Comparison of ENCODE assay signal across 8 cellular contexts in genomic region chr22:22342697-22343602, GRCh38.
DNase-seq lines count a peak whose midpoint lies in the region; ATAC-seq and TF ChIP-seq lines count a peak whose summit lies in the region.

No MANE protein-coding gene starts in this region.

- H3K27ac ChIP-seq in AG04450 (ENCODE audit: low read depth, low read length) (no peak overlapping the region), prostate gland (no peak overlapping the region)

- no peaks in the 10 kb centered on the region for H3K9me3 ChIP-seq in AG04450 (ENCODE audit: control insufficient read depth, insufficient read depth, low read length)
- no peaks in the 10 kb centered on the region for H3K9me3 ChIP-seq in prostate gland

- no peak for ATAC-seq in GM21737 (IDR thresholded peaks at IDR 0.05; ENCODE audit: unreplicated experiment)

- TF ChIP-seq POLR2A in prostate gland (IDR thresholded peaks at IDR 0.05), result no peak

- DNase-seq in AG04450 (ENCODE audit: low read depth, low spot score), result no peak
- DNase-seq in GM20000 (ENCODE audit: low spot score), result peak; percentile 69
- DNase-seq in NCI-H748 treated with DMSO at 0.1 percent for 48 hours (lab: John Stamatoyannopoulos, UW), result peak; percentile 0
- DNase-seq in activated T-cell treated with anti-CD3 and anti-CD28 coated beads for 48 hours (ENCODE audit: low read depth), result peak; percentile 55
- peak; percentile 3 for DNase-seq in fibroblast of peridontal ligament (ENCODE audit: extremely low read depth)
- DNase-seq in prostate gland (ENCODE audit: low spot score), result peak; percentile 23
- no peak for DNase-seq in GF-D8 (lab: John Stamatoyannopoulos, UW)

- peak; percentile 83 for TF ChIP-seq CTCF in AG04450 (IDR thresholded peaks at IDR 0.05; ENCODE audit: low read depth, low read length)
- peak; percentile 96 for TF ChIP-seq CTCF in GM20000 (IDR thresholded peaks at IDR 0.05; ENCODE audit: extremely low read depth, missing control alignments)
- TF ChIP-seq CTCF in prostate gland (IDR thresholded peaks at IDR 0.05), result peak; percentile 38 to 67 (median 48)

- intact Hi-C loops in prostate gland (cut with DNase I), result no loop called here

- CTCF ChIA-PET in AG04450 (lab: Charles Lee), result interaction anchor here (0.6 to 1.3 kb wide), 6 partner anchors 9 to 198 kb away, joined by 3 to 7 read pairs (median 3); no protein-coding TSS in a partner anchor

- no peak overlapping the region for H3K4me3 ChIP-seq in AG04450 (ENCODE audit: low read depth, low read length)
- no peak overlapping the region for H3K4me3 ChIP-seq in prostate gland

- H3K36me3 ChIP-seq in prostate gland, result no peaks in the 10 kb centered on the region

- H3K4me1 ChIP-seq in prostate gland (replicated peaks), result no peaks in the 10 kb centered on the region

- H3K27me3 ChIP-seq in AG04450 (ENCODE audit: control insufficient read depth, insufficient read depth, low read length), result peaks cover 7% of the 10 kb centered on the region
- H3K27me3 ChIP-seq in prostate gland (replicated peaks; ENCODE audit: insufficient read depth), result no peaks in the 10 kb centered on the region

- POLR2A ChIA-PET in AG04450 (lab: Yijun Ruan, JAX), result no interaction called here

- whole genome bisulfite sequencing in prostate gland, result 75% methylated on average over 7 of the region's 8 CpGs

Comparison
In these comparisons a context has a peak if more than half of its experiments do, and no peak if none do; other contexts are left out.
1. DNase-seq: peak in GM20000 (single experiment), NCI-H748 treated with DMSO at 0.1 percent for 48 hours (single experiment), activated T-cell treated with anti-CD3 and anti-CD28 coated beads for 48 hours (single experiment), fibroblast of peridontal ligament (single experiment) and prostate gland (single experiment); none in AG04450 (single experiment) and GF-D8 (single experiment).
2. Peak in every context shown above with its lines, with median percentiles within 50 percentile points of each other: CTCF ChIP-seq.